Comparison of ENCODE assay signal across 23 cellular contexts in the genomic region with DNA sequence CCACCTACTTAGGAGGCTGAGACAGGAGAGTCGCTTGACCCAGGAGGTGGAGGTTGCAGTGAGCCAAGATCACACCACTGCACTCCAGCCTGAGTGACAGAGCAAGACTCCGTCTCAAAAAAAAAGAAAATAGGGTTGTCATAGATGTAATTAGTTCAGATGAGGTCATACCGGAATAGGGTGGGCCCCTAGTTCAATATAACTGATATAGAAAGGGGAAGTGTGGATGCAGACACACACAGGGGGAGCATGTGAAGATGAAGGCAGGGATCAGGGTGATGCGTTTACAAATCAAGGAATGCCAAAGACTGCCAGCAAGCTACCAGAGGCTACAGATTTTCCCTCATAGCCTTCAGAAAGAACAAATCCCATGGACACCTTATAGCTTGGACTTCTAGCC. TPM values are rescaled to one million over a fixed set of nuclear protein-coding genes. Genes with fewer than 3 reads are reported as not detected.
DNase-seq lines count a peak whose midpoint lies in the region; ATAC-seq and TF ChIP-seq lines count a peak whose summit lies in the region.
"Had no signal": no experiment of that assay in that cellular context is flagged by ENCODE, and none has a peak within 500 bp of the region (broad histone marks: within the 10 kb centered on the region; RNA-seq: fewer than 3 reads in every experiment).

No MANE protein-coding gene starts in this region.

- POLR2A ChIA-PET in activated B cell treated with CpG ODN at 0.5 μM for 24 hours (lab: Charles Lee) = no interaction called here
- POLR2A ChIA-PET in naive thymus-derived CD8-positive, alpha-beta T cell (lab: Charles Lee) = no interaction called here

- TF ChIP-seq CTCF in activated B cell treated with CpG ODN at 0.5 μM for 24 hours (IDR thresholded peaks at IDR 0.05) = no peak

- no peaks in the 10 kb centered on the region for H3K9me3 Mint-ChIP-seq in activated B cell treated with CpG ODN at 0.5 μM for 24 hours
- no peaks in the 10 kb centered on the region for H3K9me3 Mint-ChIP-seq in naive thymus-derived CD8-positive, alpha-beta T cell
- H3K9me3 Mint-ChIP-seq: GM23338; immature natural killer cell; T-helper 1 cell treated with Interleukin-12 subunit alpha and Interleukin-12 subunit beta and Interleukin-4 antibody, amounts not matched to agents 30 μg/mL and 1 μg/mL, for 36 hours; type B pancreatic cell had no signal

- H3K4me1 Mint-ChIP-seq in activated B cell treated with CpG ODN at 0.5 μM for 24 hours = peaks cover 22% of the 10 kb centered on the region
- peaks cover 10 to 21% (median 15%) of the 10 kb centered on the region in 4 donors for H3K4me1 Mint-ChIP-seq in naive thymus-derived CD8-positive, alpha-beta T cell
- H3K4me1 Mint-ChIP-seq: GM23338 had no signal

- ATAC-seq in GM19351 (IDR thresholded peaks at IDR 0.05; ENCODE audit: unreplicated experiment) (peak; percentile 61), activated B cell treated with CpG ODN at 0.5 μM for 24 hours (ENCODE audit: low read depth) (peak; percentile 73), GM21825 (IDR thresholded peaks at IDR 0.05; ENCODE audit: unreplicated experiment) (no peak)
- ATAC-seq in naive thymus-derived CD8-positive, alpha-beta T cell = no peak
- ATAC-seq: GM23338, pancreas had no signal

- CTCF ChIA-PET in activated B cell treated with CpG ODN at 0.5 μM for 24 hours (lab: Charles Lee) = no interaction called here

- intact Hi-C loops in activated B cell treated with CpG ODN at 0.5 μM for 24 hours (cut with micrococcal nuclease) = no loop called here

- peak; percentile 75 for DNase-seq in MV-4-11 (lab: John Stamatoyannopoulos, UW)
- no peak for DNase-seq in activated B cell treated with CpG ODN at 0.5 μM for 24 hours
- no peak for DNase-seq in naive thymus-derived CD8-positive, alpha-beta T cell
- no peak for DNase-seq in activated gamma-delta T cell treated with Interleukin-2 at 50 U/mL for 16 hours
- no peak for DNase-seq in NCI-H2227 treated with DMSO at 0.1 percent for 48 hours (lab: John Stamatoyannopoulos, UW)
- no peak for DNase-seq in activated CD8-positive, alpha-beta memory T cell treated with anti-CD3 and anti-CD28 coated beads, Interleukin-2, amount 50 U/mL, for 48 hours
- DNase-seq: activated CD8-positive, alpha-beta memory T cell treated with anti-CD3 and anti-CD28 coated beads for 24 hours; COR-L47; DND-41; effector memory CD4-positive, alpha-beta T cell; heart left ventricle; immature natural killer cell; NCI-H1417; NCI-H2171; NCI-H526 treated with DMSO at 0.1 percent for 48 hours; pancreas; SHP77 treated with DMSO at 0.1 percent for 48 hours; stimulated activated naive CD4-positive, alpha-beta T cell treated with Interleukin-2 at 50 U/mL for 16 hours had no signal

- H3K4me3 Mint-ChIP-seq in activated B cell treated with CpG ODN at 0.5 μM for 24 hours = no peak overlapping the region
- peak overlapping the region in 1 of 10 donors; percentile 13 for H3K4me3 Mint-ChIP-seq in naive thymus-derived CD8-positive, alpha-beta T cell
- H3K4me3 Mint-ChIP-seq: GM23338; immature natural killer cell; T-helper 1 cell treated with Interleukin-12 subunit alpha and Interleukin-12 subunit beta and Interleukin-4 antibody, amounts not matched to agents 30 μg/mL and 1 μg/mL, for 36 hours; type B pancreatic cell had no signal

- peaks cover 80% of the 10 kb centered on the region for H3K36me3 Mint-ChIP-seq in activated B cell treated with CpG ODN at 0.5 μM for 24 hours (ENCODE audit: low read depth)
- H3K36me3 Mint-ChIP-seq in naive thymus-derived CD8-positive, alpha-beta T cell = peaks cover 0 to 84% (median 19%) of the 10 kb centered on the region in 3 donors

- H3K27ac Mint-ChIP-seq in activated B cell treated with CpG ODN at 0.5 μM for 24 hours = peak overlapping the region; percentile 66
- peak overlapping the region in 7 of 10 donors; percentile 10 to 78 (median 62) for H3K27ac Mint-ChIP-seq in naive thymus-derived CD8-positive, alpha-beta T cell
- H3K27ac Mint-ChIP-seq: GM23338, type B pancreatic cell had no signal

- H3K27me3 Mint-ChIP-seq in activated B cell treated with CpG ODN at 0.5 μM for 24 hours = no peaks in the 10 kb centered on the region
- no peaks in the 10 kb centered on the region for H3K27me3 Mint-ChIP-seq in naive thymus-derived CD8-positive, alpha-beta T cell
- H3K27me3 Mint-ChIP-seq: type B pancreatic cell had no signal

RNA-seq across cellular contexts. Expression of a gene that starts 24.3 kb away (rescaled TPM):
- 3.9 and 7.4 TPM in 2 replicates for total RNA-seq in activated B cell treated with CpG ODN at 0.5 μM for 24 hours
- total RNA-seq in naive thymus-derived CD8-positive, alpha-beta T cell = 1 to 10 TPM; 8.7 to 9.8 TPM
- 10 to 100 TPM; 15.8 to 23.7 (median 16.7) TPM for polyA plus RNA-seq in naive thymus-derived CD8-positive, alpha-beta T cell

Comparison
In these comparisons a context has a peak if more than half of its experiments do, and no peak if none do; other contexts are left out.
1. ATAC-seq: peak in GM19351 (single experiment) and activated B cell treated with CpG ODN at 0.5 μM for 24 hours (single experiment); none in naive thymus-derived CD8-positive, alpha-beta T cell (0 of 2) and GM21825 (single experiment).